Comparison of ENCODE assay signal across 25 cellular contexts in the genomic region with DNA sequence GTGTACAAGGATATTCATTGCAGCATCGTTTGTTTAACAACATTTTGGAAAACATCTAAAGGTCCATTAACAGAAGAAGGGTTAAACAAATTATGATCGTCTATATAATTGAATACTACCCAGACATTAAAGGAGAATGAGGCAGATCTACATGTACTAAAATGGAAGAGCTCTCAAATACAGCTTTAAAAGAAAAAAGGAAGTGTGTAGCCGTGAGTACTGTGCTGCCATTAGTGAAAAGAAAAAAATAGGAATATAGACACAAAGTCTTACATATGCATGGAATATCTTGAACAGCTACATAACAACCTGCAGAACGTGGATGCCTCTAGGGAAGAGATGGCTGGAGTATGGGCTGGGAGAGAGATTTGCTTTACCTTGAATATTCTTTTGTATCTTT. TPM values are rescaled to one million over a fixed set of nuclear protein-coding genes. Genes with fewer than 3 reads are reported as not detected.
DNase-seq lines count a peak whose midpoint lies in the region; ATAC-seq, FAIRE-seq and TF ChIP-seq lines count a peak whose summit lies in the region.
"Had no signal": no experiment of that assay in that cellular context is flagged by ENCODE, and none has a peak within 500 bp of the region (broad histone marks: within the 10 kb centered on the region; RNA-seq: fewer than 3 reads in every experiment).

No MANE protein-coding gene starts in this region.

- BruUV-seq in GM12878 (replicated peaks; lab: Mats Ljungman, UMichigan), result no TSS peak

- no peak overlapping the region for H3K27ac ChIP-seq in GM12878 (ENCODE audit: control insufficient read depth, insufficient read depth)
- H3K27ac ChIP-seq in spleen, result no peak overlapping the region
- H3K27ac ChIP-seq: 22Rv1, RWPE1 had no signal

- no peak for ATAC-seq in GM12878
- no peak for ATAC-seq in GM18502 (IDR thresholded peaks at IDR 0.05; ENCODE audit: poor library complexity, unreplicated experiment)
- ATAC-seq: Panc1 had no signal

- peak; percentile 19 for DNase-seq in NOMO-1 treated with DMSO at 0.1 percent for 48 hours (lab: John Stamatoyannopoulos, UW; ENCODE audit: unreplicated experiment)
- no peak for DNase-seq in NOMO-1 treated with dmso at 0.1 percent for 144 hours (lab: John Stamatoyannopoulos, UW; ENCODE audit: unreplicated experiment)
- peak; percentile 19 for DNase-seq in NCI-H748 (lab: John Stamatoyannopoulos, UW; ENCODE audit: unreplicated experiment)
- DNase-seq in GM12878 (ENCODE audit: low read depth, low spot score), result no peak
- DNase-seq in spleen, result no peak
- no peak for DNase-seq in D721Med (ENCODE audit: insufficient read length, low spot score)
- DNase-seq in CD1c-positive myeloid dendritic cell (ENCODE audit: extremely low spot score), result no peak
- DNase-seq: ACHN; BE2C; CD4-positive, alpha-beta T cell; DMS53; HCEC 1CT; IMR-90; NCI-H1694; NCI-H2081; NCI-H2227 treated with DMSO at 0.1 percent for 48 hours; NCI-H510A; NCI-H69; SHP77 had no signal

- RAD21 ChIA-PET in GM12878 (lab: Charles Lee; ENCODE audit: unreplicated experiment), result interaction anchor here (0.9 to 1.3 kb wide), 3 partner anchors 12 to 100 kb away, joined by 3 read pairs; no protein-coding TSS in a partner anchor

- H3K36me3 ChIP-seq in GM12878 (ENCODE audit: control insufficient read depth in 2 of 2, insufficient read depth in 2 of 2, low read length in 1 of 2) (no peaks in the 10 kb centered on the region), spleen (no peaks in the 10 kb centered on the region)
- H3K36me3 ChIP-seq: BE2C had no signal

- peaks cover 0 to 4% of the 10 kb centered on the region in 2 experiments; a peak in 1 of 4 replicates for H3K27me3 ChIP-seq in GM12878 (replicated peaks in 1 of 2; ENCODE audit: control insufficient read depth in 2 of 2, insufficient read depth in 2 of 2, low read length in 1 of 2)
- H3K27me3 ChIP-seq in spleen (replicated peaks in 1 of 7), result no peaks in the 10 kb centered on the region
- H3K27me3 ChIP-seq: BE2C had no signal

- TF ChIP-seq CTCF in GM12878 (IDR thresholded peaks at IDR 0.05 in 2 of 3, conservative IDR thresholded peaks at IDR 0.05 in 1 of 3; ENCODE audit: control insufficient read depth in 2 of 3, extremely low read depth in 1 of 3, insufficient read depth in 1 of 3, low read depth in 3 of 3, low read length in 3 of 3) (no peak), spleen (IDR thresholded peaks at IDR 0.05 in 8 of 11, conservative IDR thresholded peaks at IDR 0.05 in 3 of 11) (no peak), D721Med (IDR thresholded peaks at IDR 0.05; ENCODE audit: insufficient read depth, missing control alignments) (no peak)

- H3K4me1 ChIP-seq in GM12878 (ENCODE audit: control insufficient read depth, insufficient read depth, low read length) (peaks cover 37% of the 10 kb centered on the region), spleen (peaks cover 0 to 17% (median 6%) of the 10 kb centered on the region in 6 donors)
- H3K4me1 ChIP-seq: BE2C had no signal

- no peak overlapping the region for H2AFZ ChIP-seq in GM12878 (ENCODE audit: control insufficient read depth, low read depth, low read length)

- CTCF ChIA-PET in GM12878 (lab: Yijun Ruan, JAX), result interaction anchor here (1.0 to 1.9 kb wide), 2 partner anchors 12 to 58 kb away, joined by 5 read pairs; no protein-coding TSS in a partner anchor

- intact Hi-C loops in GM12878 (cut with micrococcal nuclease; ENCODE audit: unreplicated experiment), result no loop called here
- intact Hi-C loops in spleen (cut with DNase I; ENCODE audit: low total_unique reads), result no loop called here

- POLR2A ChIA-PET in GM12878 (lab: Charles Lee), result interaction anchor here (0.5 kb wide), 1 partner anchor 10 kb away, joined by 4 read pairs; no protein-coding TSS in a partner anchor

- no peak for TF ChIP-seq RAD21 in GM12878 (IDR thresholded peaks at IDR 0.05; ENCODE audit: insufficient read depth, low read depth, low read length)

- no peak overlapping the region for H3K9ac ChIP-seq in GM12878 (ENCODE audit: control insufficient read depth, insufficient read depth, low read length)

- in situ Hi-C loops in GM12878 (cut with MboI), result no loop called here

- 53% methylated on average over 4 of the region's 4 CpGs for WGBS in GM12878 (ENCODE audit: insufficient coverage, insufficient replicate concordance, low lambda C conversion rate, missing lambda C conversion rate)
- 66 to 76% (median 70%) methylated on average over 4 of the region's 4 CpGs for WGBS in spleen, 5 donors

- no peak for TF ChIP-seq EP300 in GM12878 (IDR thresholded peaks at IDR 0.05; ENCODE audit: borderline replicate concordance in 1 of 2, control insufficient read depth in 1 of 2, low read depth in 2 of 2, low read length in 2 of 2)

- SMC1A ChIA-PET in GM12878 (lab: Charles Lee; ENCODE audit: uncharacterized antibody, unreplicated experiment), result interaction anchor here (0.9 to 1.7 kb wide), 13 partner anchors 9 to 133 kb away, joined by 3 to 6 read pairs (median 4); no protein-coding TSS in a partner anchor

- H3K79me2 ChIP-seq in GM12878 (ENCODE audit: control insufficient read depth, insufficient read depth, low read length), result no peaks in the 10 kb centered on the region

- no peak overlapping the region for H3K4me3 ChIP-seq in GM12878
- no peak overlapping the region for H3K4me3 ChIP-seq in spleen

- no peak for TF ChIP-seq POLR2A in GM12878 (IDR thresholded peaks at IDR 0.05; ENCODE audit: low read depth, low read length)
- TF ChIP-seq POLR2A in spleen (IDR thresholded peaks at IDR 0.05), result no peak

- H4K20me1 ChIP-seq in GM12878 (ENCODE audit: control insufficient read depth, insufficient read depth), result no peaks in the 10 kb centered on the region

- FAIRE-seq in GM12878 (lab: Jason Lieb, UNC) (no peak), D721Med (lab: Jason Lieb, UNC) (no peak)
- FAIRE-seq: H1 had no signal

- no peaks in the 10 kb centered on the region; the same call in 2 of the 3 replicates for H3K9me3 ChIP-seq in GM12878 (replicated peaks; ENCODE audit: control insufficient read depth, insufficient read depth, low read length)
- no peaks in the 10 kb centered on the region for H3K9me3 ChIP-seq in spleen
- H3K9me3 ChIP-seq: BE2C had no signal

- no peak overlapping the region for H3K4me2 ChIP-seq in GM12878 (ENCODE audit: control insufficient read depth, insufficient read depth)

TF ChIP-seq in GM12878, 131 proteins besides CTCF, POLR2A, EP300 and RAD21:
- TF ChIP-seq EGR1 (IDR thresholded peaks at IDR 0.05; ENCODE audit: borderline replicate concordance in 1 of 2, low read depth in 2 of 2, low read length in 2 of 2) (no peak), SPI1 (IDR thresholded peaks at IDR 0.05; ENCODE audit: borderline replicate concordance, insufficient read depth, low read depth, low read length) (peak; percentile 43; the same call in 1 of the 2 replicates)

RNA-seq across cellular contexts. Expression of a gene that starts 37.9 kb away (rescaled TPM):
- 7.9 and 9.9 TPM in 2 replicates for total RNA-seq in GM12878 (2013; cell fraction: nucleolus; rRNA removed)
- total RNA-seq in GM12878 (2014; rRNA removed), result 3.7 and 4.0 TPM in 2 replicates
- total RNA-seq in GM12878 (2014; rRNA removed; fragmentation: Illumina TruSeq; extraction: Trizol), result 4.0 and 4.1 TPM in 2 replicates
- total RNA-seq in GM12878 (2021), result 7.7 and 8.4 TPM in 2 replicates
- 8.1 TPM for polyA plus RNA-seq in GM12878 (2011; ENCODE audit: low read depth)
- polyA plus RNA-seq in GM12878 (2011; rRNA removed), result 4.0 and 4.2 TPM in 2 replicates
- polyA plus RNA-seq in GM12878 (2011; cell fraction: cytosol; rRNA removed), result 3.8 and 4.5 TPM in 2 replicates
- 7.9 and 9.8 TPM in 2 replicates for polyA plus RNA-seq in GM12878 (2011; cell fraction: nucleus; rRNA removed)
- 11.0 and 12.0 TPM in 2 replicates for polyA plus RNA-seq in GM12878 (2012)
- 5.1 and 6.4 TPM in 2 replicates for polyA plus RNA-seq in GM12878 (2014; fragmentation: Illumina TruSeq; extraction: Trizol)
- polyA plus RNA-seq in GM12878 (2014; fragmentation: Nextera tagmentation; extraction: Ambion mirVana), result 1 to 10 TPM; 1.9 to 2.8 TPM
- polyA plus RNA-seq in GM12878 (2014; rRNA removed), result 2.0 and 4.0 TPM in 2 replicates
- 10 to 100 TPM; 13.6 to 15.8 TPM for polyA plus RNA-seq in GM12878 (2016; fragmentation: Nextera tagmentation; extraction: Ambion mirVana)
- polyA minus RNA-seq in GM12878 (2011; rRNA and poly(A)+ RNA removed), result 8.2 and 10.9 TPM in 2 replicates
- 3.6 and 6.0 TPM in 2 replicates for polyA minus RNA-seq in GM12878 (2011; cell fraction: cytosol; rRNA and poly(A)+ RNA removed)
- 13.5 and 21.5 TPM in 2 replicates for polyA minus RNA-seq in GM12878 (2011; cell fraction: nucleus; rRNA and poly(A)+ RNA removed)
- total RNA-seq in spleen, result 10 to 100 TPM; 35.7 to 63.7 (median 45.4) TPM
- polyA plus RNA-seq in spleen, result 1 to 10 TPM; 2.2 to 3.7 (median 2.5) TPM
- total RNA-seq: G401 had no signal

Comparison
In these comparisons a context has a peak if more than half of its experiments do, and no peak if none do; other contexts are left out.
1. DNase-seq: peak in NOMO-1 treated with DMSO at 0.1 percent for 48 hours (single experiment) and NCI-H748 (single experiment); none in NOMO-1 treated with dmso at 0.1 percent for 144 hours (single experiment), GM12878 (single experiment), spleen (single experiment), D721Med (single experiment) and CD1c-positive myeloid dendritic cell (single experiment).